1 cellular context compared by ENCODE assay signal in the genomic region with DNA sequence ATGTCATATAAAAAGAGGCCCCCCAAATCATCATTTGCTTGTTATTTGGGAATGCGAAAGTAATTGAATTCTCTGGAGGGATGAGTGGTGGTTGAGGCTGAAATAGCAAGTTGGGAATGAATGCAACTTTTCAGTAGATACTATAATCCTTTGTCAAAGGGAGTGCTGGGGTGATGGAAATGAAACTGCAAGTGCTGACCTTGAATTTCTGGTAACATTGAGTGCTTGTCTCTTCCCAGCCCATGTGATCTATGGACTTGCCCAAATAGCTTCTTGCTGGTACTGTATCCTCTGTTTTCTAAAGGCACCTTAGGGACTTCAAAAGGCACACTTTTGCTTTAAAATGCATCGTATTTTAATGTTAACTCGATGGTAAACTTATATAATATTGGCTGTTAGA.
TF ChIP-seq lines count a peak whose summit lies in the region.

No MANE protein-coding gene starts in this region.

TF ChIP-seq in HepG2, 621 proteins besides CTCF, POLR2A, EP300 and RAD21 (continued from another document and continues in another):
- TF ChIP-seq, protein P1, sequence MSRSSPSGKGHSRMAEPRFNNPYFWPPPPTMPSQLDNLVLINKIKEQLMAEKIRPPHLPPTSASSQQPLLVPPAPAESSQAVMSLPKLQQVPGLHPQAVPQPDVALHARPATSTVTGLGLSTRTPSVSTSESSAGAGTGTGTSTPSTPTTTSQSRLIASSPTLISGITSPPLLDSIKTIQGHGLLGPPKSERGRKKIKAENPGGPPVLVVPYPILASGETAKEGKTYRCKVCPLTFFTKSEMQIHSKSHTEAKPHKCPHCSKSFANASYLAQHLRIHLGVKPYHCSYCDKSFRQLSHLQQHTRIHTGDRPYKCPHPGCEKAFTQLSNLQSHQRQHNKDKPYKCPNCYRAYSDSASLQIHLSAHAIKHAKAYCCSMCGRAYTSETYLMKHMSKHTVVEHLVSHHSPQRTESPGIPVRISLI (CRISPR knock-in tag; IDR thresholded peaks at IDR 0.05; ENCODE audit: borderline replicate concordance), result no peak
- TF ChIP-seq ZNF746 (CRISPR knock-in tag; IDR thresholded peaks at IDR 0.05) (no peak), ZNF24 (IDR thresholded peaks at IDR 0.05) (peak; percentile 81), ZBTB4 (CRISPR knock-in tag; IDR thresholded peaks at IDR 0.05; ENCODE audit: borderline replicate concordance) (no peak), PATZ1 (CRISPR knock-in tag; IDR thresholded peaks at IDR 0.05) (0 out of 2 replicates have a peak, but pooled peaks have one; percentile 11), SOX5 (CRISPR knock-in tag; IDR thresholded peaks at IDR 0.05; ENCODE audit: borderline replicate concordance) (peak; percentile 75; the same call in 1 of the 2 replicates), ZGPAT (CRISPR knock-in tag; IDR thresholded peaks at IDR 0.05) (peak; percentile 63), ELF1 (CRISPR knock-in tag; IDR thresholded peaks at IDR 0.05) (no peak), ZBTB21 (CRISPR knock-in tag; IDR thresholded peaks at IDR 0.05) (no peak), SIN3A (IDR thresholded peaks at IDR 0.05; ENCODE audit: borderline replicate concordance, low read depth, low read length) (no peak), PITX1 (CRISPR knock-in tag; IDR thresholded peaks at IDR 0.05) (peak; percentile 44; the same call in 1 of the 2 replicates), ZNF766 (CRISPR knock-in tag; IDR thresholded peaks at IDR 0.05; ENCODE audit: borderline replicate concordance) (no peak), RBM22 (optimal IDR thresholded peaks at IDR 0.05; ENCODE audit: low read length) (peak; percentile 55), ZBTB7A (CRISPR knock-in tag; IDR thresholded peaks at IDR 0.05) (no peak), ZNF850 (CRISPR knock-in tag; conservative IDR thresholded peaks at IDR 0.05) (no peak), TEAD3 (CRISPR knock-in tag; optimal IDR thresholded peaks at IDR 0.05; ENCODE audit: borderline replicate concordance) (no peak), KDM5A (IDR thresholded peaks at IDR 0.05; ENCODE audit: borderline replicate concordance, low read length) (peak; percentile 45; the same call in 1 of the 2 replicates), ZBTB34 (CRISPR knock-in tag; IDR thresholded peaks at IDR 0.05) (no peak), ZNF280B (CRISPR knock-in tag; IDR thresholded peaks at IDR 0.05; ENCODE audit: borderline replicate concordance) (no peak), ZNF230 (CRISPR knock-in tag; IDR thresholded peaks at IDR 0.05) (no peak), NR2F6 (IDR thresholded peaks at IDR 0.05) (no peak), NR2F6 (CRISPR knock-in tag; IDR thresholded peaks at IDR 0.05) (0 out of 2 replicates have a peak, but pooled peaks have one; percentile 35), REXO4 (CRISPR knock-in tag; IDR thresholded peaks at IDR 0.05; ENCODE audit: borderline replicate concordance) (no peak), SAP130 (CRISPR knock-in tag; IDR thresholded peaks at IDR 0.05; ENCODE audit: low read depth) (peak; percentile 64), HOMEZ (CRISPR knock-in tag; IDR thresholded peaks at IDR 0.05; ENCODE audit: low read depth) (peak; percentile 19; the same call in 1 of the 2 replicates), SNAPC2 (CRISPR knock-in tag; IDR thresholded peaks at IDR 0.05) (0 out of 2 replicates have a peak, but pooled peaks have one; percentile 45), ZNF263 (CRISPR knock-in tag; IDR thresholded peaks at IDR 0.05) (no peak), ARNTL (CRISPR knock-in tag; IDR thresholded peaks at IDR 0.05) (no peak), ZNF644 (CRISPR knock-in tag; IDR thresholded peaks at IDR 0.05; ENCODE audit: low read depth) (peak; percentile 82)
- TF ChIP-seq, protein P2, sequence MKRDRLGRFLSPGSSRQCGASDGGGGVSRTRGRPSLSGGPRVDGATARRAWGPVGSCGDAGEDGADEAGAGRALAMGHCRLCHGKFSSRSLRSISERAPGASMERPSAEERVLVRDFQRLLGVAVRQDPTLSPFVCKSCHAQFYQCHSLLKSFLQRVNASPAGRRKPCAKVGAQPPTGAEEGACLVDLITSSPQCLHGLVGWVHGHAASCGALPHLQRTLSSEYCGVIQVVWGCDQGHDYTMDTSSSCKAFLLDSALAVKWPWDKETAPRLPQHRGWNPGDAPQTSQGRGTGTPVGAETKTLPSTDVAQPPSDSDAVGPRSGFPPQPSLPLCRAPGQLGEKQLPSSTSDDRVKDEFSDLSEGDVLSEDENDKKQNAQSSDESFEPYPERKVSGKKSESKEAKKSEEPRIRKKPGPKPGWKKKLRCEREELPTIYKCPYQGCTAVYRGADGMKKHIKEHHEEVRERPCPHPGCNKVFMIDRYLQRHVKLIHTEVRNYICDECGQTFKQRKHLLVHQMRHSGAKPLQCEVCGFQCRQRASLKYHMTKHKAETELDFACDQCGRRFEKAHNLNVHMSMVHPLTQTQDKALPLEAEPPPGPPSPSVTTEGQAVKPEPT (CRISPR knock-in tag; IDR thresholded peaks at IDR 0.05; ENCODE audit: low read depth), result no peak
- TF ChIP-seq, protein P3, sequence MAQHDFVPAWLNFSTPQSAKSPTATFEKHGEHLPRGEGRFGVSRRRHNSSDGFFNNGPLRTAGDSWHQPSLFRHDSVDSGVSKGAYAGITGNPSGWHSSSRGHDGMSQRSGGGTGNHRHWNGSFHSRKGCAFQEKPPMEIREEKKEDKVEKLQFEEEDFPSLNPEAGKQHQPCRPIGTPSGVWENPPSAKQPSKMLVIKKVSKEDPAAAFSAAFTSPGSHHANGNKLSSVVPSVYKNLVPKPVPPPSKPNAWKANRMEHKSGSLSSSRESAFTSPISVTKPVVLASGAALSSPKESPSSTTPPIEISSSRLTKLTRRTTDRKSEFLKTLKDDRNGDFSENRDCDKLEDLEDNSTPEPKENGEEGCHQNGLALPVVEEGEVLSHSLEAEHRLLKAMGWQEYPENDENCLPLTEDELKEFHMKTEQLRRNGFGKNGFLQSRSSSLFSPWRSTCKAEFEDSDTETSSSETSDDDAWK (CRISPR knock-in tag; IDR thresholded peaks at IDR 0.05), result no peak
- TF ChIP-seq, protein P4, sequence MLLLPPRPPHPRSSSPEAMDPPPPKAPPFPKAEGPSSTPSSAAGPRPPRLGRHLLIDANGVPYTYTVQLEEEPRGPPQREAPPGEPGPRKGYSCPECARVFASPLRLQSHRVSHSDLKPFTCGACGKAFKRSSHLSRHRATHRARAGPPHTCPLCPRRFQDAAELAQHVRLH (CRISPR knock-in tag; IDR thresholded peaks at IDR 0.05; ENCODE audit: borderline replicate concordance, low read depth), result no peak
- TF ChIP-seq, protein P5, sequence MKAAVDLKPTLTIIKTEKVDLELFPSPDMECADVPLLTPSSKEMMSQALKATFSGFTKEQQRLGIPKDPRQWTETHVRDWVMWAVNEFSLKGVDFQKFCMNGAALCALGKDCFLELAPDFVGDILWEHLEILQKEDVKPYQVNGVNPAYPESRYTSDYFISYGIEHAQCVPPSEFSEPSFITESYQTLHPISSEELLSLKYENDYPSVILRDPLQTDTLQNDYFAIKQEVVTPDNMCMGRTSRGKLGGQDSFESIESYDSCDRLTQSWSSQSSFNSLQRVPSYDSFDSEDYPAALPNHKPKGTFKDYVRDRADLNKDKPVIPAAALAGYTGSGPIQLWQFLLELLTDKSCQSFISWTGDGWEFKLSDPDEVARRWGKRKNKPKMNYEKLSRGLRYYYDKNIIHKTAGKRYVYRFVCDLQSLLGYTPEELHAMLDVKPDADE (CRISPR knock-in tag; IDR thresholded peaks at IDR 0.05), result no peak
- TF ChIP-seq, protein P6, sequence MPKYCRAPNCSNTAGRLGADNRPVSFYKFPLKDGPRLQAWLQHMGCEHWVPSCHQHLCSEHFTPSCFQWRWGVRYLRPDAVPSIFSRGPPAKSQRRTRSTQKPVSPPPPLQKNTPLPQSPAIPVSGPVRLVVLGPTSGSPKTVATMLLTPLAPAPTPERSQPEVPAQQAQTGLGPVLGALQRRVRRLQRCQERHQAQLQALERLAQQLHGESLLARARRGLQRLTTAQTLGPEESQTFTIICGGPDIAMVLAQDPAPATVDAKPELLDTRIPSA (CRISPR knock-in tag; IDR thresholded peaks at IDR 0.05; ENCODE audit: borderline replicate concordance), result no peak
